In genomic region chrX:23953908-23954269, GRCh38 we compare ENCODE assay signal across 12 cellular contexts. TPM values are rescaled to one million over a fixed set of nuclear protein-coding genes. Genes with fewer than 3 reads are reported as not detected.
DNase-seq lines count a peak whose midpoint lies in the region; ATAC-seq and TF ChIP-seq lines count a peak whose summit lies in the region.
"Had no signal": no experiment of that assay in that cellular context is flagged by ENCODE, and none has a peak within 500 bp of the region (broad histone marks: within the 10 kb centered on the region; RNA-seq: fewer than 3 reads in every experiment).

No MANE protein-coding gene starts in this region.

- CTCF ChIA-PET in activated CD4-positive, alpha-beta memory T cell treated with anti-CD3 and anti-CD28 coated beads, Interleukin-2, amount 10 ng/mL, durations not matched to agents 7 days and 5 days (lab: Charles Lee) = interaction anchor here (2.1 kb wide), 1 partner anchor 100 kb away, joined by 19 read pairs; the partner anchor contains the start of gene EIF2S3

- H3K4me3 Mint-ChIP-seq in activated CD4-positive, alpha-beta memory T cell treated with anti-CD3 and anti-CD28 coated beads, Interleukin-2, amount 10 ng/mL, durations not matched to agents 7 days and 5 days = peak overlapping the region; percentile 80
- H3K4me3 Mint-ChIP-seq in natural killer cell treated with Interleukin-12 subunit alpha and Interleukin-12 subunit beta and Interleukin-15 and Interleukin-18, amount 100 ng/mL, for 72 hours = peak overlapping the region; percentile 87

- peak overlapping the region; percentile 93 for H3K27ac Mint-ChIP-seq in activated CD4-positive, alpha-beta memory T cell treated with anti-CD3 and anti-CD28 coated beads, Interleukin-2, amount 10 ng/mL, durations not matched to agents 7 days and 5 days
- H3K27ac Mint-ChIP-seq in natural killer cell treated with Interleukin-12 subunit alpha and Interleukin-12 subunit beta and Interleukin-15 and Interleukin-18, amount 100 ng/mL, for 72 hours = peak overlapping the region; percentile 87 to 92

- no peak for ATAC-seq in natural killer cell treated with Interleukin-12 subunit alpha and Interleukin-12 subunit beta and Interleukin-15 and Interleukin-18, amount 100 ng/mL, for 72 hours

- H3K36me3 Mint-ChIP-seq in activated CD4-positive, alpha-beta memory T cell treated with anti-CD3 and anti-CD28 coated beads, Interleukin-2, amount 10 ng/mL, durations not matched to agents 7 days and 5 days (ENCODE audit: low read depth) = no peaks in the 10 kb centered on the region
- H3K36me3 Mint-ChIP-seq in natural killer cell treated with Interleukin-12 subunit alpha and Interleukin-12 subunit beta and Interleukin-15 and Interleukin-18, amount 100 ng/mL, for 72 hours = no peaks in the 10 kb centered on the region

- H3K9me3 Mint-ChIP-seq in activated CD4-positive, alpha-beta memory T cell treated with anti-CD3 and anti-CD28 coated beads, Interleukin-2, amount 10 ng/mL, durations not matched to agents 7 days and 5 days = no peaks in the 10 kb centered on the region
- no peaks in the 10 kb centered on the region for H3K9me3 Mint-ChIP-seq in natural killer cell treated with Interleukin-12 subunit alpha and Interleukin-12 subunit beta and Interleukin-15 and Interleukin-18, amount 100 ng/mL, for 72 hours

- H3K27me3 Mint-ChIP-seq in activated CD4-positive, alpha-beta memory T cell treated with anti-CD3 and anti-CD28 coated beads, Interleukin-2, amount 10 ng/mL, durations not matched to agents 7 days and 5 days = no peaks in the 10 kb centered on the region
- H3K27me3 Mint-ChIP-seq in natural killer cell treated with Interleukin-12 subunit alpha and Interleukin-12 subunit beta and Interleukin-15 and Interleukin-18, amount 100 ng/mL, for 72 hours = peaks cover 0 to 2% of the 10 kb centered on the region in 2 donors

- TF ChIP-seq CTCF in GM12873 (IDR thresholded peaks at IDR 0.05; ENCODE audit: insufficient read depth, low read depth, low read length, missing control alignments) = peak; percentile 23

- DNase-seq in KG1 (lab: John Stamatoyannopoulos, UW) (peak; percentile 2), NCI-H524 treated with DMSO at 0.1 percent for 48 hours (lab: John Stamatoyannopoulos, UW) (no peak), HPDE6-E6E7 (ENCODE audit: extremely low spot score) (no peak)
- peak; percentile 16 for DNase-seq in activated CD4-positive, alpha-beta memory T cell treated with anti-CD3 and anti-CD28 coated beads, Interleukin-2, amount 10 ng/mL, durations not matched to agents 7 days and 5 days
- no peak for DNase-seq in natural killer cell treated with Interleukin-12 subunit alpha and Interleukin-12 subunit beta and Interleukin-15 and Interleukin-18, amount 100 ng/mL, for 72 hours (ENCODE audit: low spot score)
- no peak for DNase-seq in stimulated activated naive CD4-positive, alpha-beta T cell treated with Interleukin-2 at 50 U/mL for 16 hours (lab: John Stamatoyannopoulos, UW)
- DNase-seq: foreskin melanocyte, NCI-H1048, NCI-H510A had no signal

- peaks cover 33% of the 10 kb centered on the region for H3K4me1 Mint-ChIP-seq in activated CD4-positive, alpha-beta memory T cell treated with anti-CD3 and anti-CD28 coated beads, Interleukin-2, amount 10 ng/mL, durations not matched to agents 7 days and 5 days
- H3K4me1 Mint-ChIP-seq in natural killer cell treated with Interleukin-12 subunit alpha and Interleukin-12 subunit beta and Interleukin-15 and Interleukin-18, amount 100 ng/mL, for 72 hours (ENCODE audit: low read depth in 2 of 2) = peaks cover 9 to 17% of the 10 kb centered on the region in 2 donors

- POLR2A ChIA-PET in activated CD4-positive, alpha-beta memory T cell treated with anti-CD3 and anti-CD28 coated beads, Interleukin-2, amount 10 ng/mL, durations not matched to agents 7 days and 5 days (lab: Charles Lee) = no interaction called here

RNA-seq across cellular contexts. Expression of gene CXorf58, which starts 46.1 kb away (rescaled TPM):
- not detected for total RNA-seq in activated CD4-positive, alpha-beta memory T cell treated with anti-CD3 and anti-CD28 coated beads, Interleukin-2, amount 10 ng/mL, durations not matched to agents 7 days and 5 days
- total RNA-seq in natural killer cell treated with Interleukin-12 subunit alpha and Interleukin-12 subunit beta and Interleukin-15 and Interleukin-18, amount 100 ng/mL, for 72 hours = not detected
- total RNA-seq: pulmonary artery endothelial cell, thoracic aorta had no signal

RNA-seq across cellular contexts. Expression of gene APOO, which starts 46.2 kb away (rescaled TPM):
- 10 to 100 TPM; 25.1 to 26.3 TPM for total RNA-seq in activated CD4-positive, alpha-beta memory T cell treated with anti-CD3 and anti-CD28 coated beads, Interleukin-2, amount 10 ng/mL, durations not matched to agents 7 days and 5 days
- 10 to 100 TPM; 25.6 to 26.3 TPM for total RNA-seq in natural killer cell treated with Interleukin-12 subunit alpha and Interleukin-12 subunit beta and Interleukin-15 and Interleukin-18, amount 100 ng/mL, for 72 hours

Comparison
In these comparisons a context has a peak if more than half of its experiments do, and no peak if none do; other contexts are left out.
1. DNase-seq: peak in KG1 (single experiment) and activated CD4-positive, alpha-beta memory T cell treated with anti-CD3 and anti-CD28 coated beads, Interleukin-2, amount 10 ng/mL, durations not matched to agents 7 days and 5 days (single experiment); none in natural killer cell treated with Interleukin-12 subunit alpha and Interleukin-12 subunit beta and Interleukin-15 and Interleukin-18, amount 100 ng/mL, for 72 hours (single experiment), NCI-H524 treated with DMSO at 0.1 percent for 48 hours (single experiment), stimulated activated naive CD4-positive, alpha-beta T cell treated with Interleukin-2 at 50 U/mL for 16 hours (single experiment) and HPDE6-E6E7 (single experiment).